ENCODE assay signal across 1 cellular context in genomic region chr7:142400042-142400441, GRCh38.
TF ChIP-seq lines count a peak whose summit lies in the region.

No MANE protein-coding gene starts in this region.

TF ChIP-seq in WTC11, 78 proteins besides CTCF, POLR2A, EP300 and RAD21 (continued from another document):
- no peak for TF ChIP-seq AR (CRISPR knock-in tag; IDR thresholded peaks at IDR 0.05)
- no peak for TF ChIP-seq ZNF532 (CRISPR knock-in tag; IDR thresholded peaks at IDR 0.05; ENCODE audit: borderline replicate concordance)
